Comparison of ENCODE assay signal across 33 cellular contexts in genomic region chr4:25356068-25356467, GRCh38. TPM values are rescaled to one million over a fixed set of nuclear protein-coding genes. Genes with fewer than 3 reads are reported as not detected.
DNase-seq lines count a peak whose midpoint lies in the region; ATAC-seq and TF ChIP-seq lines count a peak whose summit lies in the region.
"Had no signal": no experiment of that assay in that cellular context is flagged by ENCODE, and none has a peak within 500 bp of the region (broad histone marks: within the 10 kb centered on the region; RNA-seq: fewer than 3 reads in every experiment).

No MANE protein-coding gene starts in this region.

- H4K20me1 ChIP-seq in neural cell (ENCODE audit: insufficient read depth) = no peaks in the 10 kb centered on the region
- H4K20me1 ChIP-seq in neural progenitor cell (ENCODE audit: low read depth) = no peaks in the 10 kb centered on the region
- H4K20me1 ChIP-seq: BLaER1; BLaER1 treated with 17β-estradiol and CSF1 and Interleukin-3, amounts not matched to agents 10 nM and 100 nM had no signal

- peak overlapping the region; percentile 41 for H3K4me3 ChIP-seq in neural cell (ENCODE audit: low read length)
- H3K4me3 ChIP-seq in neural progenitor cell = no peak overlapping the region
- H3K4me3 ChIP-seq: A549; BLaER1; BLaER1 treated with 17β-estradiol and CSF1 and Interleukin-3, amounts not matched to agents 10 nM and 100 nM had no signal

- H3K9me3 ChIP-seq in neural cell (ENCODE audit: low read length) = no peaks in the 10 kb centered on the region
- H3K9me3 ChIP-seq in neural progenitor cell (ENCODE audit: low read depth) = no peaks in the 10 kb centered on the region
- H3K9me3 ChIP-seq: A549, BE2C had no signal

- peak; percentile 15 for DNase-seq in NCI-H69 (lab: John Stamatoyannopoulos, UW)
- DNase-seq in neural progenitor cell (ENCODE audit: low spot score) = no peak
- DNase-seq: 8988T; ACHN; AML-193; BE2C; C1 segment of cervical spinal cord; Caco-2; Calu3; CD4-positive, alpha-beta memory T cell; CD4-positive, alpha-beta T cell; CD4-positive, CD25-positive, alpha-beta regulatory T cell; CD8-positive, alpha-beta memory T cell; CD8-positive, alpha-beta T cell; COR-L47; DMS 273 treated with DMSO at 0.1 percent for 48 hours; DMS153; DMS53; DMS79; DMS79 treated with DMSO at 0.1 percent for 48 hours; DND-41; EL had no signal

- peaks cover 16% of the 10 kb centered on the region for H3K36me3 Mint-ChIP-seq in neural progenitor cell

- peak; percentile 77 for TF ChIP-seq EP300 in neural cell (conservative IDR thresholded peaks at IDR 0.05; ENCODE audit: poor library complexity, severe bottlenecking)

- H3K4me1 Mint-ChIP-seq in neural progenitor cell = no peaks in the 10 kb centered on the region
- H3K4me1 Mint-ChIP-seq: B cell; CD14-positive monocyte; CD4-positive, alpha-beta memory T cell; CD4-positive, CD25-positive, alpha-beta regulatory T cell; CD8-positive, alpha-beta memory T cell had no signal

- H3K9me3 Mint-ChIP-seq in neural progenitor cell = peaks cover 9% of the 10 kb centered on the region
- H3K9me3 Mint-ChIP-seq: CD14-positive monocyte; CD4-positive, alpha-beta T cell; CD4-positive, CD25-positive, alpha-beta regulatory T cell; CD8-positive, alpha-beta memory T cell; CD8-positive, alpha-beta T cell had no signal

- H3K27ac Mint-ChIP-seq in neural progenitor cell = no peak overlapping the region
- H3K27ac Mint-ChIP-seq: B cell; CD4-positive, alpha-beta memory T cell; CD4-positive, alpha-beta T cell; CD4-positive, CD25-positive, alpha-beta regulatory T cell; CD8-positive, alpha-beta memory T cell; CD8-positive, alpha-beta T cell had no signal

- H3K9me2 ChIP-seq in neural cell (ENCODE audit: insufficient read depth, low read length) = no peaks in the 10 kb centered on the region

- H3K36me3 ChIP-seq in neural cell (ENCODE audit: insufficient read depth, low read length) (no peaks in the 10 kb centered on the region), neural progenitor cell (no peaks in the 10 kb centered on the region)

- H3K4me2 ChIP-seq in neural cell (ENCODE audit: low read length) (peak overlapping the region; percentile 25), neural progenitor cell (no peak overlapping the region)
- H3K4me2 ChIP-seq: A549; BLaER1; BLaER1 treated with 17β-estradiol and CSF1 and Interleukin-3, amounts not matched to agents 10 nM and 100 nM had no signal

- H3K4me1 ChIP-seq in neural progenitor cell = no peaks in the 10 kb centered on the region
- H3K4me1 ChIP-seq: BE2C, Caco-2 had no signal

- H3K27ac ChIP-seq in VCaP (peak overlapping the region; percentile 84), neural cell (ENCODE audit: low read length) (peak overlapping the region; percentile 69), neural progenitor cell (no peak overlapping the region)
- H3K27ac ChIP-seq: 22Rv1; A549; BLaER1; BLaER1 treated with 17β-estradiol and CSF1 and Interleukin-3, amounts not matched to agents 10 nM and 100 nM; C4-2B had no signal

- TF ChIP-seq RAD21 in neural cell (conservative IDR thresholded peaks at IDR 0.05) = no peak

- H3K4me3 Mint-ChIP-seq in neural progenitor cell = no peak overlapping the region
- H3K4me3 Mint-ChIP-seq: B cell; CD14-positive monocyte; CD4-positive, alpha-beta memory T cell; CD4-positive, alpha-beta T cell; CD4-positive, CD25-positive, alpha-beta regulatory T cell; CD8-positive, alpha-beta memory T cell; CD8-positive, alpha-beta T cell had no signal

- H3K27me3 ChIP-seq in neural cell (ENCODE audit: insufficient read depth, low read depth, low read length) = no peaks in the 10 kb centered on the region
- no peaks in the 10 kb centered on the region for H3K27me3 ChIP-seq in neural progenitor cell
- H3K27me3 ChIP-seq: BE2C; BLaER1; BLaER1 treated with 17β-estradiol and CSF1 and Interleukin-3, amounts not matched to agents 10 nM and 100 nM had no signal

- H2AFZ ChIP-seq in neural cell (ENCODE audit: low read depth, low read length) (no peak overlapping the region), neural progenitor cell (replicated peaks) (no peak overlapping the region)

- H3K27me3 Mint-ChIP-seq in neural progenitor cell (ENCODE audit: insufficient read depth, low read depth) = peaks cover 2% of the 10 kb centered on the region
- H3K27me3 Mint-ChIP-seq: B cell; CD4-positive, alpha-beta memory T cell; CD4-positive, alpha-beta T cell; CD4-positive, CD25-positive, alpha-beta regulatory T cell; CD8-positive, alpha-beta memory T cell had no signal

- no peaks in the 10 kb centered on the region for H3K79me2 ChIP-seq in neural cell (replicated peaks; ENCODE audit: insufficient read depth, low read length)
- no peaks in the 10 kb centered on the region for H3K79me2 ChIP-seq in neural progenitor cell (ENCODE audit: low read depth)

- H3K9ac ChIP-seq in neural cell (ENCODE audit: low read length) = no peak overlapping the region
- no peak overlapping the region for H3K9ac ChIP-seq in neural progenitor cell
- H3K9ac ChIP-seq: BLaER1; BLaER1 treated with 17β-estradiol and CSF1 and Interleukin-3, amounts not matched to agents 10 nM and 100 nM had no signal

- H3F3A ChIP-seq in neural cell (ENCODE audit: insufficient read depth, low read length, poor library complexity, severe bottlenecking) (peaks cover 2% of the 10 kb centered on the region), neural progenitor cell (ENCODE audit: low read depth) (no peaks in the 10 kb centered on the region)

- ATAC-seq in HG02884 (IDR thresholded peaks at IDR 0.05; ENCODE audit: unreplicated experiment) (no peak), HG02981 (IDR thresholded peaks at IDR 0.05; ENCODE audit: unreplicated experiment) (no peak)
- ATAC-seq: A549; CD8-positive, alpha-beta T cell had no signal

- no peak for TF ChIP-seq CTCF in VCaP (conservative IDR thresholded peaks at IDR 0.05)
- no peak for TF ChIP-seq CTCF in neural cell (IDR thresholded peaks at IDR 0.05; ENCODE audit: poor library complexity, severe bottlenecking)
- no peak for TF ChIP-seq CTCF in neural progenitor cell (IDR thresholded peaks at IDR 0.05)

TF ChIP-seq in neural cell, 6 proteins besides CTCF, POLR2A, EP300 and RAD21:
- TF ChIP-seq, protein P1, sequence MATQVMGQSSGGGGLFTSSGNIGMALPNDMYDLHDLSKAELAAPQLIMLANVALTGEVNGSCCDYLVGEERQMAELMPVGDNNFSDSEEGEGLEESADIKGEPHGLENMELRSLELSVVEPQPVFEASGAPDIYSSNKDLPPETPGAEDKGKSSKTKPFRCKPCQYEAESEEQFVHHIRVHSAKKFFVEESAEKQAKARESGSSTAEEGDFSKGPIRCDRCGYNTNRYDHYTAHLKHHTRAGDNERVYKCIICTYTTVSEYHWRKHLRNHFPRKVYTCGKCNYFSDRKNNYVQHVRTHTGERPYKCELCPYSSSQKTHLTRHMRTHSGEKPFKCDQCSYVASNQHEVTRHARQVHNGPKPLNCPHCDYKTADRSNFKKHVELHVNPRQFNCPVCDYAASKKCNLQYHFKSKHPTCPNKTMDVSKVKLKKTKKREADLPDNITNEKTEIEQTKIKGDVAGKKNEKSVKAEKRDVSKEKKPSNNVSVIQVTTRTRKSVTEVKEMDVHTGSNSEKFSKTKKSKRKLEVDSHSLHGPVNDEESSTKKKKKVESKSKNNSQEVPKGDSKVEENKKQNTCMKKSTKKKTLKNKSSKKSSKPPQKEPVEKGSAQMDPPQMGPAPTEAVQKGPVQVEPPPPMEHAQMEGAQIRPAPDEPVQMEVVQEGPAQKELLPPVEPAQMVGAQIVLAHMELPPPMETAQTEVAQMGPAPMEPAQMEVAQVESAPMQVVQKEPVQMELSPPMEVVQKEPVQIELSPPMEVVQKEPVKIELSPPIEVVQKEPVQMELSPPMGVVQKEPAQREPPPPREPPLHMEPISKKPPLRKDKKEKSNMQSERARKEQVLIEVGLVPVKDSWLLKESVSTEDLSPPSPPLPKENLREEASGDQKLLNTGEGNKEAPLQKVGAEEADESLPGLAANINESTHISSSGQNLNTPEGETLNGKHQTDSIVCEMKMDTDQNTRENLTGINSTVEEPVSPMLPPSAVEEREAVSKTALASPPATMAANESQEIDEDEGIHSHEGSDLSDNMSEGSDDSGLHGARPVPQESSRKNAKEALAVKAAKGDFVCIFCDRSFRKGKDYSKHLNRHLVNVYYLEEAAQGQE (IDR thresholded peaks at IDR 0.05; ENCODE audit: borderline replicate concordance) = peak; percentile 73
- no peak for TF ChIP-seq SMC3 (conservative IDR thresholded peaks at IDR 0.05; ENCODE audit: poor library complexity)
- TF ChIP-seq POLR2AphosphoS5 (IDR thresholded peaks at IDR 0.05) = peak; percentile 75

RNA-seq across cellular contexts. Expression of gene ANAPC4, which starts 21.0 kb away (rescaled TPM):
- polyA plus RNA-seq in neural cell = 78.1 and 79.3 TPM in 2 replicates
- 46.9 and 50.4 TPM in 2 replicates for polyA minus RNA-seq in neural cell
- total RNA-seq in neural progenitor cell (ENCODE audit: low replicate concordance) = 40.1 and 55.1 TPM in 2 replicates

RNA-seq across cellular contexts. Expression of gene ZCCHC4, which starts 43.5 kb away (rescaled TPM):
- polyA plus RNA-seq in neural cell = 8.6 and 9.1 TPM in 2 replicates
- polyA minus RNA-seq in neural cell = 16.3 and 21.1 TPM in 2 replicates
- 20.5 and 23.9 TPM in 2 replicates for total RNA-seq in neural progenitor cell (ENCODE audit: low replicate concordance)
